10 cellular contexts compared by ENCODE assay signal in genomic region chr9:83665576-83666200, GRCh38. TPM values are rescaled to one million over a fixed set of nuclear protein-coding genes. Genes with fewer than 3 reads are reported as not detected.
A peak's percentile ranks its signal among the peaks of the same experiment; 100 is the strongest.
DNase-seq lines count a peak whose midpoint lies in the region; ATAC-seq lines count a peak whose summit lies in the region.
"Had no signal": no experiment of that assay in that cellular context is flagged by ENCODE, and none has a peak within 500 bp of the region (broad histone marks: within the 10 kb centered on the region; RNA-seq: fewer than 3 reads in every experiment).

No MANE protein-coding gene starts in this region.

- peak; percentile 71 for ATAC-seq in GM18499 (IDR thresholded peaks at IDR 0.05; ENCODE audit: insufficient read depth, unreplicated experiment)
- peak; percentile 89 for ATAC-seq in GM21528 (IDR thresholded peaks at IDR 0.05; ENCODE audit: low FRiP score, unreplicated experiment)
- ATAC-seq in HG03439 (IDR thresholded peaks at IDR 0.05; ENCODE audit: unreplicated experiment) = peak; percentile 71
- ATAC-seq in GM21717 (IDR thresholded peaks at IDR 0.05; ENCODE audit: unreplicated experiment) = no peak

- DNase-seq in dermis microvascular lymphatic vessel endothelial cell (ENCODE audit: low read depth in 2 of 2) = peak; percentile 43 to 71
- no peak for DNase-seq in NAMALWA (ENCODE audit: low spot score)
- no peak for DNase-seq in HuH-7.5 (ENCODE audit: low spot score)
- DNase-seq in RKO (ENCODE audit: low spot score) = no peak
- DNase-seq: DMS153, nephron progenitor cell had no signal

RNA-seq across cellular contexts. Expression of gene UBQLN1, which starts 42.1 kb away (rescaled TPM):
- 98.8 and 122 TPM in 2 replicates for total RNA-seq in dermis microvascular lymphatic vessel endothelial cell

RNA-seq across cellular contexts. Expression of gene IDNK, which starts 42.7 kb away (rescaled TPM):
- 4.6 and 5.8 TPM in 2 replicates for total RNA-seq in dermis microvascular lymphatic vessel endothelial cell

Comparison
In these comparisons a context has a peak if more than half of its experiments do, and no peak if none do; other contexts are left out.
1. DNase-seq: peak in dermis microvascular lymphatic vessel endothelial cell (2 of 2); none in NAMALWA (single experiment), HuH-7.5 (single experiment) and RKO (single experiment).